ENCODE assay signal across 21 cellular contexts in genomic region chr1:5831600-5832335, GRCh38.
"Had no signal": no experiment of that assay in that cellular context is flagged by ENCODE, and none has a peak within 500 bp of the region (broad histone marks: within the 10 kb centered on the region; RNA-seq: fewer than 3 reads in every experiment).

No MANE protein-coding gene starts in this region.

- H3K4me3 Mint-ChIP-seq: activated naive CD8-positive, alpha-beta T cell treated with anti-CD3 and anti-CD28 coated beads, Interleukin-2, amount 10 ng/mL, durations not matched to agents 7 days and 5 days; central memory CD8-positive, alpha-beta T cell; naive thymus-derived CD4-positive, alpha-beta T cell had no signal

- H3K4me1 Mint-ChIP-seq: activated naive CD8-positive, alpha-beta T cell treated with anti-CD3 and anti-CD28 coated beads, Interleukin-2, amount 10 ng/mL, durations not matched to agents 7 days and 5 days; central memory CD8-positive, alpha-beta T cell; naive thymus-derived CD4-positive, alpha-beta T cell had no signal

- H3K36me3 ChIP-seq: brain microvascular endothelial cell, esophagus squamous epithelium, left lung, neutrophil, right atrium auricular region, transverse colon, vagina had no signal

- H3K36me3 Mint-ChIP-seq: activated naive CD8-positive, alpha-beta T cell treated with anti-CD3 and anti-CD28 coated beads, Interleukin-2, amount 10 ng/mL, durations not matched to agents 7 days and 5 days; naive thymus-derived CD4-positive, alpha-beta T cell had no signal

- DNase-seq: activated CD4-positive, alpha-beta T cell treated with anti-CD3 and anti-CD28 coated beads for 1 hour; activated CD4-positive, alpha-beta T cell treated with anti-CD3 and anti-CD28 coated beads, Interleukin-2, amount 50 U/mL, for 4 hours; activated naive CD4-positive, alpha-beta T cell; activated naive CD8-positive, alpha-beta T cell treated with anti-CD3 and anti-CD28 coated beads, Interleukin-2, amount 10 ng/mL, durations not matched to agents 7 days and 5 days; activated T-cell treated with anti-CD3 and anti-CD28 coated beads for 4 hours; brain microvascular endothelial cell; esophagus squamous epithelium; islet precursor cell; mucosa of descending colon; naive thymus-derived CD4-positive, alpha-beta T cell; stimulated activated CD4-positive, alpha-beta T cell treated with anti-CD3 and anti-CD28 coated beads, Interleukin-4, amount 100 ng/mL, for 24 hours; stimulated activated CD8-positive, alpha-beta memory T cell treated with anti-CD3 and anti-CD28 coated beads, Interleukin-4, amount 100 ng/mL, for 48 hours; stimulated activated naive CD4-positive, alpha-beta T cell treated with Interleukin-2 at 50 U/mL for 16 hours; transverse colon had no signal

- H3K9me3 ChIP-seq: esophagus squamous epithelium, left lung, mucosa of descending colon, neutrophil, right atrium auricular region, transverse colon, vagina had no signal

- H3K27ac ChIP-seq: brain microvascular endothelial cell, coronary artery, esophagus squamous epithelium, left lung, neutrophil, right atrium auricular region, skin epidermis, transverse colon, vagina had no signal

- H3K27ac Mint-ChIP-seq: activated naive CD8-positive, alpha-beta T cell treated with anti-CD3 and anti-CD28 coated beads, Interleukin-2, amount 10 ng/mL, durations not matched to agents 7 days and 5 days; naive thymus-derived CD4-positive, alpha-beta T cell had no signal

- H3K27me3 ChIP-seq: brain microvascular endothelial cell, right atrium auricular region, vagina had no signal

- H3K4me3 ChIP-seq: coronary artery, esophagus squamous epithelium, left lung, mucosa of descending colon, right atrium auricular region, skin epidermis, transverse colon, vagina had no signal

- H3K4me1 ChIP-seq: esophagus squamous epithelium, left lung, right atrium auricular region, transverse colon, vagina had no signal

- ATAC-seq: left lung; mucosa of descending colon; naive thymus-derived CD4-positive, alpha-beta T cell had no signal
